2 cellular contexts compared by ENCODE assay signal in the genomic region with DNA sequence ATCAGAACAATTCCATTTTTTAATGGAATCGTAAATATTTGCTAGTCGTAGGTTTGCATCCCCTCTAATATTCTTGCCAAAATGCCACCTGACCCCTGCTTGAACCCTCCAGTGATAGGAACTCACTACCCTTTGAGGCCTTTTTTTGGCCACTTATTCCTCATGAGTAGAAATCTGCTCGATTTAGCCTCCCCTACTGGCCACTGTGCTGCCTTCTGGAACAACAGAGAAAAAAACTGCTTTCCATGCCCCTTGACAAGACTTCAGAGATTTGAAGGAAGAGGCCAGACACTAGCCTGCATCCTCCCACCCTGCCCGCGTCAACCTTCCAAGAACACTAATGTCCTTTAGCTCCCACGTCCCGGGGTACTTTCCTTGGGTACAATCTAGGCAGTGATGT.
TF ChIP-seq lines count a peak whose summit lies in the region.

No MANE protein-coding gene starts in this region.

TF ChIP-seq in GM23338, 12 proteins besides CTCF, POLR2A, EP300 and RAD21:
- TF ChIP-seq, protein P1, sequence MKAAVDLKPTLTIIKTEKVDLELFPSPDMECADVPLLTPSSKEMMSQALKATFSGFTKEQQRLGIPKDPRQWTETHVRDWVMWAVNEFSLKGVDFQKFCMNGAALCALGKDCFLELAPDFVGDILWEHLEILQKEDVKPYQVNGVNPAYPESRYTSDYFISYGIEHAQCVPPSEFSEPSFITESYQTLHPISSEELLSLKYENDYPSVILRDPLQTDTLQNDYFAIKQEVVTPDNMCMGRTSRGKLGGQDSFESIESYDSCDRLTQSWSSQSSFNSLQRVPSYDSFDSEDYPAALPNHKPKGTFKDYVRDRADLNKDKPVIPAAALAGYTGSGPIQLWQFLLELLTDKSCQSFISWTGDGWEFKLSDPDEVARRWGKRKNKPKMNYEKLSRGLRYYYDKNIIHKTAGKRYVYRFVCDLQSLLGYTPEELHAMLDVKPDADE (IDR thresholded peaks at IDR 0.05), result no peak
- TF ChIP-seq NANOG (IDR thresholded peaks at IDR 0.05; ENCODE audit: borderline replicate concordance) (no peak), ZNF114 (CRISPR knock-in tag; IDR thresholded peaks at IDR 0.05) (no peak), ZNF331 (CRISPR knock-in tag; IDR thresholded peaks at IDR 0.05; ENCODE audit: low read depth) (no peak), CREB1 (CRISPR knock-in tag; IDR thresholded peaks at IDR 0.05; ENCODE audit: low read depth) (no peak), EZH2 (IDR thresholded peaks at IDR 0.05; ENCODE audit: low read depth, unreplicated experiment) (no peak)
- TF ChIP-seq, protein P2, sequence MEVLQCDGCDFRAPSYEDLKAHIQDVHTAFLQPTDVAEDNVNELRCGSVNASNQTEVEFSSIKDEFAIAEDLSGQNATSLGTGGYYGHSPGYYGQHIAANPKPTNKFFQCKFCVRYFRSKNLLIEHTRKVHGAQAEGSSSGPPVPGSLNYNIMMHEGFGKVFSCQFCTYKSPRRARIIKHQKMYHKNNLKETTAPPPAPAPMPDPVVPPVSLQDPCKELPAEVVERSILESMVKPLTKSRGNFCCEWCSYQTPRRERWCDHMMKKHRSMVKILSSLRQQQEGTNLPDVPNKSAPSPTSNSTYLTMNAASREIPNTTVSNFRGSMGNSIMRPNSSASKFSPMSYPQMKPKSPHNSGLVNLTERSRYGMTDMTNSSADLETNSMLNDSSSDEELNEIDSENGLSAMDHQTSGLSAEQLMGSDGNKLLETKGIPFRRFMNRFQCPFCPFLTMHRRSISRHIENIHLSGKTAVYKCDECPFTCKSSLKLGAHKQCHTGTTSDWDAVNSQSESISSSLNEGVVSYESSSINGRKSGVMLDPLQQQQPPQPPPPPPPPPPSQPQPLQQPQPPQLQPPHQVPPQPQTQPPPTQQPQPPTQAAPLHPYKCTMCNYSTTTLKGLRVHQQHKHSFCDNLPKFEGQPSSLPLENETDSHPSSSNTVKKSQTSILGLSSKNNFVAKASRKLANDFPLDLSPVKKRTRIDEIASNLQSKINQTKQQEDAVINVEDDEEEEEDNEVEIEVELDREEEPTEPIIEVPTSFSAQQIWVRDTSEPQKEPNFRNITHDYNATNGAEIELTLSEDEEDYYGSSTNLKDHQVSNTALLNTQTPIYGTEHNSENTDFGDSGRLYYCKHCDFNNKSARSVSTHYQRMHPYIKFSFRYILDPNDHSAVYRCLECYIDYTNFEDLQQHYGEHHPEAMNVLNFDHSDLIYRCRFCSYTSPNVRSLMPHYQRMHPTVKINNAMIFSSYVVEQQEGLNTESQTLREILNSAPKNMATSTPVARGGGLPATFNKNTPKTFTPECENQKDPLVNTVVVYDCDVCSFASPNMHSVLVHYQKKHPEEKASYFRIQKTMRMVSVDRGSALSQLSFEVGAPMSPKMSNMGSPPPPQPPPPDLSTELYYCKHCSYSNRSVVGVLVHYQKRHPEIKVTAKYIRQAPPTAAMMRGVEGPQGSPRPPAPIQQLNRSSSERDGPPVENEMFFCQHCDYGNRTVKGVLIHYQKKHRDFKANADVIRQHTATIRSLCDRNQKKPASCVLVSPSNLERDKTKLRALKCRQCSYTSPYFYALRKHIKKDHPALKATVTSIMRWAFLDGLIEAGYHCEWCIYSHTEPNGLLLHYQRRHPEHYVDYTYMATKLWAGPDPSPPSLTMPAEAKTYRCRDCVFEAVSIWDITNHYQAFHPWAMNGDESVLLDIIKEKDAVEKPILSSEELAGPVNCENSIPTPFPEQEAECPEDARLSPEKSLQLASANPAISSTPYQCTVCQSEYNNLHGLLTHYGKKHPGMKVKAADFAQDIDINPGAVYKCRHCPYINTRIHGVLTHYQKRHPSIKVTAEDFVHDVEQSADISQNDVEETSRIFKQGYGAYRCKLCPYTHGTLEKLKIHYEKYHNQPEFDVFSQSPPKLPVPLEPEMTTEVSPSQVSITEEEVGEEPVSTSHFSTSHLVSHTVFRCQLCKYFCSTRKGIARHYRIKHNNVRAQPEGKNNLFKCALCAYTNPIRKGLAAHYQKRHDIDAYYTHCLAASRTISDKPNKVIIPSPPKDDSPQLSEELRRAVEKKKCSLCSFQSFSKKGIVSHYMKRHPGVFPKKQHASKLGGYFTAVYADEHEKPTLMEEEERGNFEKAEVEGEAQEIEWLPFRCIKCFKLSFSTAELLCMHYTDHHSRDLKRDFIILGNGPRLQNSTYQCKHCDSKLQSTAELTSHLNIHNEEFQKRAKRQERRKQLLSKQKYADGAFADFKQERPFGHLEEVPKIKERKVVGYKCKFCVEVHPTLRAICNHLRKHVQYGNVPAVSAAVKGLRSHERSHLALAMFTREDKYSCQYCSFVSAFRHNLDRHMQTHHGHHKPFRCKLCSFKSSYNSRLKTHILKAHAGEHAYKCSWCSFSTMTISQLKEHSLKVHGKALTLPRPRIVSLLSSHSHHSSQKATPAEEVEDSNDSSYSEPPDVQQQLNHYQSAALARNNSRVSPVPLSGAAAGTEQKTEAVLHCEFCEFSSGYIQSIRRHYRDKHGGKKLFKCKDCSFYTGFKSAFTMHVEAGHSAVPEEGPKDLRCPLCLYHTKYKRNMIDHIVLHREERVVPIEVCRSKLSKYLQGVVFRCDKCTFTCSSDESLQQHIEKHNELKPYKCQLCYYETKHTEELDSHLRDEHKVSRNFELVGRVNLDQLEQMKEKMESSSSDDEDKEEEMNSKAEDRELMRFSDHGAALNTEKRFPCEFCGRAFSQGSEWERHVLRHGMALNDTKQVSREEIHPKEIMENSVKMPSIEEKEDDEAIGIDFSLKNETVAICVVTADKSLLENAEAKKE (CRISPR knock-in tag; IDR thresholded peaks at IDR 0.05), result no peak
- TF ChIP-seq, protein P3, sequence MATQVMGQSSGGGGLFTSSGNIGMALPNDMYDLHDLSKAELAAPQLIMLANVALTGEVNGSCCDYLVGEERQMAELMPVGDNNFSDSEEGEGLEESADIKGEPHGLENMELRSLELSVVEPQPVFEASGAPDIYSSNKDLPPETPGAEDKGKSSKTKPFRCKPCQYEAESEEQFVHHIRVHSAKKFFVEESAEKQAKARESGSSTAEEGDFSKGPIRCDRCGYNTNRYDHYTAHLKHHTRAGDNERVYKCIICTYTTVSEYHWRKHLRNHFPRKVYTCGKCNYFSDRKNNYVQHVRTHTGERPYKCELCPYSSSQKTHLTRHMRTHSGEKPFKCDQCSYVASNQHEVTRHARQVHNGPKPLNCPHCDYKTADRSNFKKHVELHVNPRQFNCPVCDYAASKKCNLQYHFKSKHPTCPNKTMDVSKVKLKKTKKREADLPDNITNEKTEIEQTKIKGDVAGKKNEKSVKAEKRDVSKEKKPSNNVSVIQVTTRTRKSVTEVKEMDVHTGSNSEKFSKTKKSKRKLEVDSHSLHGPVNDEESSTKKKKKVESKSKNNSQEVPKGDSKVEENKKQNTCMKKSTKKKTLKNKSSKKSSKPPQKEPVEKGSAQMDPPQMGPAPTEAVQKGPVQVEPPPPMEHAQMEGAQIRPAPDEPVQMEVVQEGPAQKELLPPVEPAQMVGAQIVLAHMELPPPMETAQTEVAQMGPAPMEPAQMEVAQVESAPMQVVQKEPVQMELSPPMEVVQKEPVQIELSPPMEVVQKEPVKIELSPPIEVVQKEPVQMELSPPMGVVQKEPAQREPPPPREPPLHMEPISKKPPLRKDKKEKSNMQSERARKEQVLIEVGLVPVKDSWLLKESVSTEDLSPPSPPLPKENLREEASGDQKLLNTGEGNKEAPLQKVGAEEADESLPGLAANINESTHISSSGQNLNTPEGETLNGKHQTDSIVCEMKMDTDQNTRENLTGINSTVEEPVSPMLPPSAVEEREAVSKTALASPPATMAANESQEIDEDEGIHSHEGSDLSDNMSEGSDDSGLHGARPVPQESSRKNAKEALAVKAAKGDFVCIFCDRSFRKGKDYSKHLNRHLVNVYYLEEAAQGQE (IDR thresholded peaks at IDR 0.05; ENCODE audit: unreplicated experiment), result no peak

TF ChIP-seq in GM12878, 131 proteins besides CTCF, POLR2A, EP300 and RAD21:
- TF ChIP-seq, protein P4, sequence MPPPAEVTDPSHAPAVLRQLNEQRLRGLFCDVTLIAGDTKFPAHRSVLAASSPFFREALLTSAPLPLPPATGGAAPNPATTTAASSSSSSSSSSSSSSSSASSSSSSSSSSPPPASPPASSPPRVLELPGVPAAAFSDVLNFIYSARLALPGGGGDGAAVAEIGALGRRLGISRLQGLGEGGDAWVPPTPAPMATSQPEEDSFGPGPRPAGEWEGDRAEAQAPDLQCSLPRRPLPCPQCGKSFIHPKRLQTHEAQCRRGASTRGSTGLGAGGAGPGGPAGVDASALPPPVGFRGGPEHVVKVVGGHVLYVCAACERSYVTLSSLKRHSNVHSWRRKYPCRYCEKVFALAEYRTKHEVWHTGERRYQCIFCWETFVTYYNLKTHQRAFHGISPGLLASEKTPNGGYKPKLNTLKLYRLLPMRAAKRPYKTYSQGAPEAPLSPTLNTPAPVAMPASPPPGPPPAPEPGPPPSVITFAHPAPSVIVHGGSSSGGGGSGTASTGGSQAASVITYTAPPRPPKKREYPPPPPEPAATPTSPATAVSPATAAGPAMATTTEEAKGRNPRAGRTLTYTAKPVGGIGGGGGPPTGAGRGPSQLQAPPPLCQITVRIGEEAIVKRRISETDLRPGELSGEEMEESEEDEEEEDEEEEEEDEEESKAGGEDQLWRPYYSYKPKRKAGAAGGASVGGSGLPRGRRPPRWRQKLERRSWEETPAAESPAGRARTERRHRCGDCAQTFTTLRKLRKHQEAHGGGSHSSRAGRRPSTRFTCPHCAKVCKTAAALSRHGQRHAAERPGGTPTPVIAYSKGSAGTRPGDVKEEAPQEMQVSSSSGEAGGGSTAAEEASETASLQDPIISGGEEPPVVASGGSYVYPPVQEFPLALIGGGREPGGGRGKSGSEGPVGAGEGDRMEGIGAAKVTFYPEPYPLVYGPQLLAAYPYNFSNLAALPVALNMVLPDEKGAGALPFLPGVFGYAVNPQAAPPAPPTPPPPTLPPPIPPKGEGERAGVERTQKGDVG (CRISPR knock-in tag; IDR thresholded peaks at IDR 0.05), result no peak
- TF ChIP-seq SMARCA5 (IDR thresholded peaks at IDR 0.05), result peak; percentile 20; the same call in 1 of the 2 replicates
- TF ChIP-seq NFIC (IDR thresholded peaks at IDR 0.05; ENCODE audit: low read depth, low read length), result no peak
- no peak for TF ChIP-seq MYC (IDR thresholded peaks at IDR 0.05; ENCODE audit: insufficient read depth, insufficient read length, insufficient replicate concordance, low read length, severe bottlenecking)
- TF ChIP-seq, protein P5, sequence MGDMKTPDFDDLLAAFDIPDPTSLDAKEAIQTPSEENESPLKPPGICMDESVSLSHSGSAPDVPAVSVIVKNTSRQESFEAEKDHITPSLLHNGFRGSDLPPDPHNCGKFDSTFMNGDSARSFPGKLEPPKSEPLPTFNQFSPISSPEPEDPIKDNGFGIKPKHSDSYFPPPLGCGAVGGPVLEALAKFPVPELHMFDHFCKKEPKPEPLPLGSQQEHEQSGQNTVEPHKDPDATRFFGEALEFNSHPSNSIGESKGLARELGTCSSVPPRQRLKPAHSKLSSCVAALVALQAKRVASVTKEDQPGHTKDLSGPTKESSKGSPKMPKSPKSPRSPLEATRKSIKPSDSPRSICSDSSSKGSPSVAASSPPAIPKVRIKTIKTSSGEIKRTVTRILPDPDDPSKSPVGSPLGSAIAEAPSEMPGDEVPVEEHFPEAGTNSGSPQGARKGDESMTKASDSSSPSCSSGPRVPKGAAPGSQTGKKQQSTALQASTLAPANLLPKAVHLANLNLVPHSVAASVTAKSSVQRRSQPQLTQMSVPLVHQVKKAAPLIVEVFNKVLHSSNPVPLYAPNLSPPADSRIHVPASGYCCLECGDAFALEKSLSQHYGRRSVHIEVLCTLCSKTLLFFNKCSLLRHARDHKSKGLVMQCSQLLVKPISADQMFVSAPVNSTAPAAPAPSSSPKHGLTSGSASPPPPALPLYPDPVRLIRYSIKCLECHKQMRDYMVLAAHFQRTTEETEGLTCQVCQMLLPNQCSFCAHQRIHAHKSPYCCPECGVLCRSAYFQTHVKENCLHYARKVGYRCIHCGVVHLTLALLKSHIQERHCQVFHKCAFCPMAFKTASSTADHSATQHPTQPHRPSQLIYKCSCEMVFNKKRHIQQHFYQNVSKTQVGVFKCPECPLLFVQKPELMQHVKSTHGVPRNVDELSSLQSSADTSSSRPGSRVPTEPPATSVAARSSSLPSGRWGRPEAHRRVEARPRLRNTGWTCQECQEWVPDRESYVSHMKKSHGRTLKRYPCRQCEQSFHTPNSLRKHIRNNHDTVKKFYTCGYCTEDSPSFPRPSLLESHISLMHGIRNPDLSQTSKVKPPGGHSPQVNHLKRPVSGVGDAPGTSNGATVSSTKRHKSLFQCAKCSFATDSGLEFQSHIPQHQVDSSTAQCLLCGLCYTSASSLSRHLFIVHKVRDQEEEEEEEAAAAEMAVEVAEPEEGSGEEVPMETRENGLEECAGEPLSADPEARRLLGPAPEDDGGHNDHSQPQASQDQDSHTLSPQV (IDR thresholded peaks at IDR 0.05), result no peak
- no peak for TF ChIP-seq TAF1 (IDR thresholded peaks at IDR 0.05; ENCODE audit: borderline replicate concordance, low read depth, low read length)
- no peak for TF ChIP-seq CBX3 (IDR thresholded peaks at IDR 0.05; ENCODE audit: borderline replicate concordance, low read depth)
- TF ChIP-seq ZNF384 (IDR thresholded peaks at IDR 0.05; ENCODE audit: borderline replicate concordance, low read depth, low read length), result no peak
- TF ChIP-seq CREB1 (IDR thresholded peaks at IDR 0.05; ENCODE audit: low read depth), result no peak
- no peak for TF ChIP-seq BCL3 (IDR thresholded peaks at IDR 0.05; ENCODE audit: borderline replicate concordance, insufficient read depth, low read depth, low read length, poor library complexity, severe bottlenecking)
- no peak for TF ChIP-seq RCOR1 (conservative IDR thresholded peaks at IDR 0.05; ENCODE audit: low read depth, low read length)
- TF ChIP-seq, protein P6, sequence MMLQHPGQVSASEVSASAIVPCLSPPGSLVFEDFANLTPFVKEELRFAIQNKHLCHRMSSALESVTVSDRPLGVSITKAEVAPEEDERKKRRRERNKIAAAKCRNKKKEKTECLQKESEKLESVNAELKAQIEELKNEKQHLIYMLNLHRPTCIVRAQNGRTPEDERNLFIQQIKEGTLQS (IDR thresholded peaks at IDR 0.05; ENCODE audit: borderline replicate concordance, extremely low read depth, low read depth, low read length), result no peak
- TF ChIP-seq EGR1 (IDR thresholded peaks at IDR 0.05; ENCODE audit: borderline replicate concordance in 1 of 2, low read depth in 2 of 2, low read length in 2 of 2), result 0 out of 3 replicates have a peak, but pooled peaks of 1 of the 2 experiments have one; percentile 13
- no peak for TF ChIP-seq PBX3 (IDR thresholded peaks at IDR 0.05; ENCODE audit: insufficient replicate concordance, low read depth, low read length)
- TF ChIP-seq YBX1 (IDR thresholded peaks at IDR 0.05), result no peak
